In the genomic region with DNA sequence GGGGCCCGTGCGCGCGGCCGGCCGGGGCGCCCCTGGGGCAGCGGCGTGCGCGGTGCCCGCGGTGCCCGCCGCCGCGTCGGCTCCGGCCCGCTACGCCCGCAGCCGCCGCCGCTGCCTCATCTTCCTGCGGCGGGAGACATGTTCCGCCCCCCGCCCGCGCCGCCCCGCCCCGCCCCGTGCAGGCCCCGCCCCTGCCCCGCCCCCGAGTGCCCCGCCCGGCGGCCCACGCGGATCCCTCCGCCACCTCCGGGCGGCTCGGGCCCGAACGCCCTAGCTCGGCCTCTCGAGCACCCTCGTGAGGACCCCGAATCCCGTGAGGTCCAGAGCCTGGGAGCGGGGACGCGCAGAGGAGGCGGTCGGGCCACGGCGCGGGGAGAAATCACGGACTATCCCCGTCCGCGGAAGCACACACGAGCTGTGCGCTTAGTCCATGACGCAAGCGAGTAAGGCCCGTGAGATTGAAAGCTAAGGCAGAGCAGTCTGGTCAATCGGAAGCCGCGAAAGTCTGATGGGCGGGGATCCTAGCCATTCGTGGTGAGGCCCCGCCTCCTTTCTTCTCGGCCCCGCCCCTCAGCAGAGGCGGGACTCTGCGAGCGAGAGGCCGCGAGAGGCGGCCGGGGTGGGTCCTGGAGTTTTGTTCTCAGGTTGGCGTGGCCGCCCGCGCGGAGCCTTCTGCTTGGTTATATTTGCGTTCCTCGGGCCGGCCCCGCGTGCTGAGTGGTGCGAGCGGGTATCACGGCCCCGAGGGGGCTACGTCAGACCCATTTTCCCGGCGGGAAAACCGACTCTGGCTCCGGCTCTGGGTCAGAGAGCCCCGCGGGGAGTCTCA, we compare ENCODE assay signal across 1 cellular context.
TF ChIP-seq lines count a peak whose summit lies in the region.

Gene TCF3 (minus strand): TSS at position 145 of the 829 bp plus-strand sequence. CDS start 2,367 bp downstream, outside the sequence.

TF ChIP-seq in K562, 482 proteins besides CTCF, POLR2A, EP300 and RAD21 (continued from another document and continues in another):
- peak; percentile 99 for TF ChIP-seq ATF7 (IDR thresholded peaks at IDR 0.05)
- TF ChIP-seq KLF10 (CRISPR knock-in tag; IDR thresholded peaks at IDR 0.05), result no peak
- TF ChIP-seq TCF3 (CRISPR knock-in tag; IDR thresholded peaks at IDR 0.05), result no peak
- no peak for TF ChIP-seq ZNF696 (CRISPR knock-in tag; conservative IDR thresholded peaks at IDR 0.05)
- TF ChIP-seq, protein P1, sequence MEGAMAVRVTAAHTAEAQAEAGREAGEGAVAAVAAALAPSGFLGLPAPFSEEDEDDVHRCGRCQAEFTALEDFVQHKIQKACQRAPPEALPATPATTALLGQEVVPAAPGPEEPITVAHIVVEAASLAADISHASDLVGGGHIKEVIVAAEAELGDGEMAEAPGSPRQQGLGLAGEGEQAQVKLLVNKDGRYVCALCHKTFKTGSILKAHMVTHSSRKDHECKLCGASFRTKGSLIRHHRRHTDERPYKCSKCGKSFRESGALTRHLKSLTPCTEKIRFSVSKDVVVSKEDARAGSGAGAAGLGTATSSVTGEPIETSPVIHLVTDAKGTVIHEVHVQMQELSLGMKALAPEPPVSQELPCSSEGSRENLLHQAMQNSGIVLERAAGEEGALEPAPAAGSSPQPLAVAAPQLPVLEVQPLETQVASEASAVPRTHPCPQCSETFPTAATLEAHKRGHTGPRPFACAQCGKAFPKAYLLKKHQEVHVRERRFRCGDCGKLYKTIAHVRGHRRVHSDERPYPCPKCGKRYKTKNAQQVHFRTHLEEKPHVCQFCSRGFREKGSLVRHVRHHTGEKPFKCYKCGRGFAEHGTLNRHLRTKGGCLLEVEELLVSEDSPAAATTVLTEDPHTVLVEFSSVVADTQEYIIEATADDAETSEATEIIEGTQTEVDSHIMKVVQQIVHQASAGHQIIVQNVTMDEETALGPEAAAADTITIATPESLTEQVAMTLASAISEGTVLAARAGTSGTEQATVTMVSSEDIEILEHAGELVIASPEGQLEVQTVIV (CRISPR knock-in tag; IDR thresholded peaks at IDR 0.05; ENCODE audit: borderline replicate concordance), result no peak
- TF ChIP-seq ZNF224 (CRISPR knock-in tag; IDR thresholded peaks at IDR 0.05), result no peak
- TF ChIP-seq NCOA6 (IDR thresholded peaks at IDR 0.05), result no peak
- TF ChIP-seq CSDE1 (IDR thresholded peaks at IDR 0.05), result peak in 1 of 2 experiments; percentile 47; a peak in 1 of 4 replicates
- TF ChIP-seq XRCC3 (IDR thresholded peaks at IDR 0.05), result no peak
- TF ChIP-seq LEF1 (IDR thresholded peaks at IDR 0.05), result peak; percentile 61; the same call in 1 of the 2 replicates
- TF ChIP-seq ZNF197 (CRISPR knock-in tag; IDR thresholded peaks at IDR 0.05; ENCODE audit: low read depth), result peak; percentile 24; the same call in 1 of the 2 replicates
- TF ChIP-seq POLR2H (tag; IDR thresholded peaks at IDR 0.05; ENCODE audit: low read depth), result no peak
- no peak for TF ChIP-seq GTF2B (IDR thresholded peaks at IDR 0.05; ENCODE audit: extremely low read depth, insufficient read length)
- TF ChIP-seq, protein P2, sequence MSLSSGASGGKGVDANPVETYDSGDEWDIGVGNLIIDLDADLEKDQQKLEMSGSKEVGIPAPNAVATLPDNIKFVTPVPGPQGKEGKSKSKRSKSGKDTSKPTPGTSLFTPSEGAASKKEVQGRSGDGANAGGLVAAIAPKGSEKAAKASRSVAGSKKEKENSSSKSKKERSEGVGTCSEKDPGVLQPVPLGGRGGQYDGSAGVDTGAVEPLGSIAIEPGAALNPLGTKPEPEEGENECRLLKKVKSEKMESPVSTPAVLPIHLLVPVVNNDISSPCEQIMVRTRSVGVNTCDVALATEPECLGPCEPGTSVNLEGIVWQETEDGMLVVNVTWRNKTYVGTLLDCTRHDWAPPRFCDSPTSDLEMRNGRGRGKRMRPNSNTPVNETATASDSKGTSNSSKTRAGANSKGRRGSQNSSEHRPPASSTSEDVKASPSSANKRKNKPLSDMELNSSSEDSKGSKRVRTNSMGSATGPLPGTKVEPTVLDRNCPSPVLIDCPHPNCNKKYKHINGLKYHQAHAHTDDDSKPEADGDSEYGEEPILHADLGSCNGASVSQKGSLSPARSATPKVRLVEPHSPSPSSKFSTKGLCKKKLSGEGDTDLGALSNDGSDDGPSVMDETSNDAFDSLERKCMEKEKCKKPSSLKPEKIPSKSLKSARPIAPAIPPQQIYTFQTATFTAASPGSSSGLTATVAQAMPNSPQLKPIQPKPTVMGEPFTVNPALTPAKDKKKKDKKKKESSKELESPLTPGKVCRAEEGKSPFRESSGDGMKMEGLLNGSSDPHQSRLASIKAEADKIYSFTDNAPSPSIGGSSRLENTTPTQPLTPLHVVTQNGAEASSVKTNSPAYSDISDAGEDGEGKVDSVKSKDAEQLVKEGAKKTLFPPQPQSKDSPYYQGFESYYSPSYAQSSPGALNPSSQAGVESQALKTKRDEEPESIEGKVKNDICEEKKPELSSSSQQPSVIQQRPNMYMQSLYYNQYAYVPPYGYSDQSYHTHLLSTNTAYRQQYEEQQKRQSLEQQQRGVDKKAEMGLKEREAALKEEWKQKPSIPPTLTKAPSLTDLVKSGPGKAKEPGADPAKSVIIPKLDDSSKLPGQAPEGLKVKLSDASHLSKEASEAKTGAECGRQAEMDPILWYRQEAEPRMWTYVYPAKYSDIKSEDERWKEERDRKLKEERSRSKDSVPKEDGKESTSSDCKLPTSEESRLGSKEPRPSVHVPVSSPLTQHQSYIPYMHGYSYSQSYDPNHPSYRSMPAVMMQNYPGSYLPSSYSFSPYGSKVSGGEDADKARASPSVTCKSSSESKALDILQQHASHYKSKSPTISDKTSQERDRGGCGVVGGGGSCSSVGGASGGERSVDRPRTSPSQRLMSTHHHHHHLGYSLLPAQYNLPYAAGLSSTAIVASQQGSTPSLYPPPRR (CRISPR knock-in tag; IDR thresholded peaks at IDR 0.05; ENCODE audit: borderline replicate concordance), result no peak
- TF ChIP-seq, protein P3, sequence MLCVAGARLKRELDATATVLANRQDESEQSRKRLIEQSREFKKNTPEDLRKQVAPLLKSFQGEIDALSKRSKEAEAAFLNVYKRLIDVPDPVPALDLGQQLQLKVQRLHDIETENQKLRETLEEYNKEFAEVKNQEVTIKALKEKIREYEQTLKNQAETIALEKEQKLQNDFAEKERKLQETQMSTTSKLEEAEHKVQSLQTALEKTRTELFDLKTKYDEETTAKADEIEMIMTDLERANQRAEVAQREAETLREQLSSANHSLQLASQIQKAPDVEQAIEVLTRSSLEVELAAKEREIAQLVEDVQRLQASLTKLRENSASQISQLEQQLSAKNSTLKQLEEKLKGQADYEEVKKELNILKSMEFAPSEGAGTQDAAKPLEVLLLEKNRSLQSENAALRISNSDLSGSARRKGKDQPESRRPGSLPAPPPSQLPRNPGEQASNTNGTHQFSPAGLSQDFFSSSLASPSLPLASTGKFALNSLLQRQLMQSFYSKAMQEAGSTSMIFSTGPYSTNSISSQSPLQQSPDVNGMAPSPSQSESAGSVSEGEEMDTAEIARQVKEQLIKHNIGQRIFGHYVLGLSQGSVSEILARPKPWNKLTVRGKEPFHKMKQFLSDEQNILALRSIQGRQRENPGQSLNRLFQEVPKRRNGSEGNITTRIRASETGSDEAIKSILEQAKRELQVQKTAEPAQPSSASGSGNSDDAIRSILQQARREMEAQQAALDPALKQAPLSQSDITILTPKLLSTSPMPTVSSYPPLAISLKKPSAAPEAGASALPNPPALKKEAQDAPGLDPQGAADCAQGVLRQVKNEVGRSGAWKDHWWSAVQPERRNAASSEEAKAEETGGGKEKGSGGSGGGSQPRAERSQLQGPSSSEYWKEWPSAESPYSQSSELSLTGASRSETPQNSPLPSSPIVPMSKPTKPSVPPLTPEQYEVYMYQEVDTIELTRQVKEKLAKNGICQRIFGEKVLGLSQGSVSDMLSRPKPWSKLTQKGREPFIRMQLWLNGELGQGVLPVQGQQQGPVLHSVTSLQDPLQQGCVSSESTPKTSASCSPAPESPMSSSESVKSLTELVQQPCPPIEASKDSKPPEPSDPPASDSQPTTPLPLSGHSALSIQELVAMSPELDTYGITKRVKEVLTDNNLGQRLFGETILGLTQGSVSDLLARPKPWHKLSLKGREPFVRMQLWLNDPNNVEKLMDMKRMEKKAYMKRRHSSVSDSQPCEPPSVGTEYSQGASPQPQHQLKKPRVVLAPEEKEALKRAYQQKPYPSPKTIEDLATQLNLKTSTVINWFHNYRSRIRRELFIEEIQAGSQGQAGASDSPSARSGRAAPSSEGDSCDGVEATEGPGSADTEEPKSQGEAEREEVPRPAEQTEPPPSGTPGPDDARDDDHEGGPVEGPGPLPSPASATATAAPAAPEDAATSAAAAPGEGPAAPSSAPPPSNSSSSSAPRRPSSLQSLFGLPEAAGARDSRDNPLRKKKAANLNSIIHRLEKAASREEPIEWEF (CRISPR knock-in tag; IDR thresholded peaks at IDR 0.05), result no peak
- no peak for TF ChIP-seq ZNF347 (CRISPR knock-in tag; IDR thresholded peaks at IDR 0.05; ENCODE audit: low read depth)
- TF ChIP-seq TCF15 (CRISPR knock-in tag; IDR thresholded peaks at IDR 0.05), result no peak
- TF ChIP-seq SOX6 (IDR thresholded peaks at IDR 0.05), result peak; percentile 59; the same call in 1 of the 2 replicates
- peak; percentile 97 for TF ChIP-seq CEBPB (tag; IDR thresholded peaks at IDR 0.05)
- no peak for TF ChIP-seq NELFE (IDR thresholded peaks at IDR 0.05; ENCODE audit: insufficient read depth, insufficient read length)
- no peak for TF ChIP-seq NFE2L1 (tag; IDR thresholded peaks at IDR 0.05; ENCODE audit: borderline replicate concordance, low read depth)
- TF ChIP-seq POLR2AphosphoS5 (IDR thresholded peaks at IDR 0.05; ENCODE audit: control insufficient read depth, insufficient read depth, low read depth, low read length), result peak; percentile 35; the same call in 1 of the 2 replicates
- TF ChIP-seq TRIM24 (IDR thresholded peaks at IDR 0.05), result peak in 1 of 2 experiments; percentile 70; a peak in 1 of 4 replicates
- no peak for TF ChIP-seq MIER1 (IDR thresholded peaks at IDR 0.05; ENCODE audit: low read depth)
- TF ChIP-seq CHD7 (IDR thresholded peaks at IDR 0.05; ENCODE audit: low read depth, low read length), result no peak
